8 cellular contexts compared by ENCODE assay signal in the genomic region with DNA sequence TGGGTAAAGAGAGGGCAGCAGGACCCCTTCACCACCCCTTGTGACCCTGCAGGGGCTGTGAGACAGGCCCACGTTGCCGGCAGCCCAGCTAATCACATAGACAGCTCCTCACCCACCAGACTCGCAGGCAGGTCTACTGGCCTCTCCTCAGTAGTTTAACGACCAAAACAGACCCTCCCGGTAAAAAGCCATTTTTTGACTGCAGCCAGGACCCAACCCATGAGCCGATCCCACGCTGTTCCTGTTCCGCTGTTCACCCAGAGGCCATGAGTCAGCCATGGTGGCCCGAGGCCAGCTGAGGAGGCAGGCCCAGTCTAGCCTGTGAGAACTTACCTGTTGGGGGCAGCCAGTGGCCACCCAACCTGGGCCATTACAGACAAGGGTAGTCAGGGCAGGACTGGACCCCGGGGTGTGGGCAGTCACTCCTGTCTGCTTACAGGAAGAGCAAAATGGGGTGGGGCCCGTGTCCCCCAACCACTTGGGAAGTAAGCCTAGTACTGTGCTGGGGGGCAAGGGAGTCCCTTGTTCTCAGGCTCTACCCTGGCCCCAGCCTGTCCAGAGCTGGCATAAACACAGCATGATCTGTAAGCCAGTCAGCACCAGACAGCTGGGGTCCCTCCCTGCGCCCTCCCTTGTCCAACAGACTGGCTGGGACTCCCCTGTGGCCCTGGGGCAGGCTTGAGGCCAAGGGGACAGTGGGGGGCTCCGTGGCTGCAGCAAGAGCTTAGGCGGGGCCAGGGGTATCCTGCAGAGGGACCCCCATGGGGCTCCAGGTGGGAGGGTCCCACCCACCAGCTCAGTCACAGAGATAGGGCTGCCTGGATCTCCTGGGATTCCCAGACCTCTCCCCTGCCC.
A peak's percentile ranks its signal among the peaks of the same experiment; 100 is the strongest.
DNase-seq lines count a peak whose midpoint lies in the region; ATAC-seq, FAIRE-seq and TF ChIP-seq lines count a peak whose summit lies in the region.

No MANE protein-coding gene starts in this region.

- peaks cover 14% of the 10 kb centered on the region for H3K27me3 Mint-ChIP-seq in osteocyte (ENCODE audit: unreplicated experiment)
- peaks cover 3% of the 10 kb centered on the region for H3K27me3 Mint-ChIP-seq in activated T-helper 2 cell treated with anti-CD3 and anti-CD28 coated beads, Interferon-gamma antibody, Interleukin-2, Interleukin-4, amounts not matched to agents 10 μg/mL and 5 μg/mL and 100 μg/mL, durations not matched to agents 14 hours and 24 hours and 36 hours (ENCODE audit: low read depth)

- H3K27ac ChIP-seq in esophagus muscularis mucosa (replicated peaks in 1 of 4): peak overlapping the region; percentile 94 to 97 (median 96)

- peak overlapping the region; percentile 65 to 76 (median 68) for H3K4me3 ChIP-seq in esophagus muscularis mucosa

- H3K9me3 ChIP-seq in esophagus muscularis mucosa: no peaks in the 10 kb centered on the region

- TF ChIP-seq CTCF in D721Med (IDR thresholded peaks at IDR 0.05; ENCODE audit: insufficient read depth, missing control alignments) (no peak), esophagus muscularis mucosa (IDR thresholded peaks at IDR 0.05) (no peak), osteocyte (IDR thresholded peaks at IDR 0.05) (no peak)

- FAIRE-seq in D721Med (lab: Jason Lieb, UNC): no peak

- no peaks in the 10 kb centered on the region for H3K36me3 ChIP-seq in esophagus muscularis mucosa

- H3K4me1 ChIP-seq in esophagus muscularis mucosa: peaks cover 24 to 40% (median 30%) of the 10 kb centered on the region in 4 donors

- H3K4me1 Mint-ChIP-seq in osteocyte (ENCODE audit: unreplicated experiment): peaks cover 14% of the 10 kb centered on the region
- H3K4me1 Mint-ChIP-seq in activated T-helper 2 cell treated with anti-CD3 and anti-CD28 coated beads, Interferon-gamma antibody, Interleukin-2, Interleukin-4, amounts not matched to agents 10 μg/mL and 5 μg/mL and 100 μg/mL, durations not matched to agents 14 hours and 24 hours and 36 hours (ENCODE audit: low read depth): peaks cover 5% of the 10 kb centered on the region

- DNase-seq in D721Med (ENCODE audit: insufficient read length, low spot score) (peak; percentile 17), RPMI8226 (peak; percentile 47), esophagus muscularis mucosa (ENCODE audit: extremely low spot score) (peak; percentile 93), osteocyte (ENCODE audit: extremely low spot score, unreplicated experiment) (peak; percentile 79)
- no peak for DNase-seq in activated T-helper 2 cell treated with anti-CD3 and anti-CD28 coated beads, Interferon-gamma antibody, Interleukin-2, Interleukin-4, amounts not matched to agents 10 μg/mL and 5 μg/mL and 100 μg/mL, durations not matched to agents 14 hours and 24 hours and 36 hours (ENCODE audit: low spot score)

- TF ChIP-seq EP300 in esophagus muscularis mucosa (IDR thresholded peaks at IDR 0.05): no peak

- H3K27me3 ChIP-seq in esophagus muscularis mucosa: peaks cover 0 to 5% (median 0%) of the 10 kb centered on the region in 4 donors

- no peaks in the 10 kb centered on the region for H3K36me3 Mint-ChIP-seq in osteocyte (ENCODE audit: unreplicated experiment)
- no peaks in the 10 kb centered on the region for H3K36me3 Mint-ChIP-seq in activated T-helper 2 cell treated with anti-CD3 and anti-CD28 coated beads, Interferon-gamma antibody, Interleukin-2, Interleukin-4, amounts not matched to agents 10 μg/mL and 5 μg/mL and 100 μg/mL, durations not matched to agents 14 hours and 24 hours and 36 hours (ENCODE audit: low read depth)

- TF ChIP-seq POLR2A in esophagus muscularis mucosa (IDR thresholded peaks at IDR 0.05; ENCODE audit: low read depth): no peak

- H3K4me3 Mint-ChIP-seq in osteocyte (ENCODE audit: unreplicated experiment): no peak overlapping the region
- no peak overlapping the region for H3K4me3 Mint-ChIP-seq in activated T-helper 2 cell treated with anti-CD3 and anti-CD28 coated beads, Interferon-gamma antibody, Interleukin-2, Interleukin-4, amounts not matched to agents 10 μg/mL and 5 μg/mL and 100 μg/mL, durations not matched to agents 14 hours and 24 hours and 36 hours (ENCODE audit: low read depth)

- 28% methylated on average over 8 of the region's 14 CpGs for WGBS in esophagus muscularis mucosa

- no peaks in the 10 kb centered on the region for H3K9me3 Mint-ChIP-seq in osteocyte (ENCODE audit: unreplicated experiment)
- H3K9me3 Mint-ChIP-seq in activated T-helper 2 cell treated with anti-CD3 and anti-CD28 coated beads, Interferon-gamma antibody, Interleukin-2, Interleukin-4, amounts not matched to agents 10 μg/mL and 5 μg/mL and 100 μg/mL, durations not matched to agents 14 hours and 24 hours and 36 hours: no peaks in the 10 kb centered on the region

- H3K27ac Mint-ChIP-seq in osteocyte (ENCODE audit: unreplicated experiment): peak overlapping the region; percentile 18
- H3K27ac Mint-ChIP-seq in activated T-helper 2 cell treated with anti-CD3 and anti-CD28 coated beads, Interferon-gamma antibody, Interleukin-2, Interleukin-4, amounts not matched to agents 10 μg/mL and 5 μg/mL and 100 μg/mL, durations not matched to agents 14 hours and 24 hours and 36 hours: no peak overlapping the region

- intact Hi-C loops in esophagus muscularis mucosa (cut with DNase I): loop anchor here (2.0 to 5.0 kb wide), 2 partner anchors 61 to 97 kb away; a partner anchor contains a TSS
- intact Hi-C loops in activated T-helper 2 cell treated with anti-CD3 and anti-CD28 coated beads, Interferon-gamma antibody, Interleukin-2, Interleukin-4, amounts not matched to agents 10 μg/mL and 5 μg/mL and 100 μg/mL, durations not matched to agents 14 hours and 24 hours and 36 hours (cut with micrococcal nuclease): no loop called here

- no peak for ATAC-seq in GM21737 (IDR thresholded peaks at IDR 0.05; ENCODE audit: unreplicated experiment)
- ATAC-seq in HG02981 (IDR thresholded peaks at IDR 0.05; ENCODE audit: unreplicated experiment): no peak
- no peak for ATAC-seq in HG02571 (IDR thresholded peaks at IDR 0.05; ENCODE audit: unreplicated experiment)
